In the genomic region with DNA sequence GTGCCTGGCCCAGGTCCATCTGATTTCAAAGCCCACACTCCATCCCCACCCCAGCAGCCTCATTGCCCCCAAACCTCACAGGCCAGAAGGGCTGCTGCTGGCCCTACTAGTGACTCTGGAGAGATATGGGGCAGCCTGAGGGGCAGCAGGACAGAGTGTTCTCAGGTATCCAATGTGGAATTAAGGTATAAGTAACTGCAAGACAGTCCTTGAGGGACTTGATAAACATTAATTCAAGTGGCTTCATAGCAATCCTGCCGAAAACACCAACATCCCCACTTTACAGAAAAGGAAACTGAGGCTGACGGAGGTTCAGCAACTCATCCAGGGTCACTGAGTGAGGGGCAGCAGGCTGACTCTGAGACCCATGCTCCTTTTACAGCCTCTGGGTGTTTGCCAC, we compare ENCODE assay signal across 22 cellular contexts.
"Had no signal": no experiment of that assay in that cellular context is flagged by ENCODE, and none has a peak within 500 bp of the region (broad histone marks: within the 10 kb centered on the region; RNA-seq: fewer than 3 reads in every experiment).

No MANE protein-coding gene starts in this region.

- H3K9me3 Mint-ChIP-seq: T-cell had no signal

- H3K36me3 Mint-ChIP-seq: T-cell had no signal

- H3K9me3 ChIP-seq: SK-N-SH had no signal

- H3K4me2 ChIP-seq: KMS-11, SK-N-SH had no signal

- DNase-seq: Kasumi-1, MM.1S, NCI-H1092 treated with DMSO at 0.1 percent for 48 hours, NCI-H1436, NCI-H187, NCI-H2029, NCI-H2081 treated with DMSO at 0.1 percent for 48 hours, NCI-H2171, NCI-H226, NCI-H446, NCI-H510A, NCI-H524 treated with DMSO at 0.1 percent for 48 hours, NCI-H69, NCI-H774, PC-3, SHP77, SK-N-SH, SW 1271, T-cell had no signal

- H3K9me2 ChIP-seq: SK-N-SH had no signal

- H3K27ac ChIP-seq: KMS-11, RWPE1 had no signal

- H3K27me3 Mint-ChIP-seq: T-cell had no signal

- H3K4me3 Mint-ChIP-seq: T-cell had no signal

- ATAC-seq: Panc1, PC-3, T-cell had no signal

- H3K27ac Mint-ChIP-seq: T-cell had no signal
